In the genomic region with DNA sequence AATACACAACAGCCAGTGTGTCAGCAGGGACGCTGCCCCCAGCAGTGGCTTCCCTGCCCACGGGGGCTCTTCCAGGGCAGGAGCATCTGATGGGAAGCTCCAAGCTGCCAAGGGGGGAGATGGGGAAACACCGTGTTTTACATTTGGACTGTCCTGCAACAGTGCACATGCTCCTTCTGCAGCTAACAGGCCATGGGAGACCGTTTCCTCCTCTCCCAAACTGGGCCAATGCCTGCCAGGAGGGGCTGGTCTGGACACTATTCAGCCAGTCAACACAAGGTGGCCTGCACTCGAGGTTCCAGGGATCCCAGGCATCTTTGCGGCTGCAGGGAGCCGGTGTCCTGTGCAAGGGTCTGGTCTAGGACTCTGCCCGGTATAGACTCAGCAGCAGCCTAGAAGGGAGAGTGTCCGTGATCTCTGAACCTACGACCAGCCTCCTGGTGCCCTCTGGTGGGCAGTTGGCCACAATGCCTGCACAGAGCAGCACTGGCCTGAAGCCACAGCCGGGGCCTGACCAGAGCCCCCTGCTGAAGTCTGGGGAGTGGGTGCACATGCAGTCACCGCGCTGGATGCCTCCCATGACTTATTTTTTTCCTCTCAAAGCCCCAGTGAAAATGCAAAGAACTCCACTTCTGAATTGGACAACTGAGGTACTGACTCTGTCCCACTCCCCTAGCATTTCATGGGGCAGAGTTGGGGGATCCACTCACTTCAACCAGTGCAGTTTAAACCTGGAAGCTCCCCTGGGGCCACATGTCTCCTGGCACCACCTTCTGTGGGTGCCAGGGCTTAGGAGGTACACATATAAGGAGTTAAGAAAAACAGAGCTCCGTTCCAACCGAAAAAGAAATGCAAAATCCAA, we compare ENCODE assay signal across 9 cellular contexts. TPM values are rescaled to one million over a fixed set of nuclear protein-coding genes. Genes with fewer than 3 reads are reported as not detected.
DNase-seq lines count a peak whose midpoint lies in the region; ATAC-seq and TF ChIP-seq lines count a peak whose summit lies in the region.
"Had no signal": no experiment of that assay in that cellular context is flagged by ENCODE, and none has a peak within 500 bp of the region (broad histone marks: within the 10 kb centered on the region; RNA-seq: fewer than 3 reads in every experiment).

No MANE protein-coding gene starts in this region.

- DNase-seq in GDM1 (lab: John Stamatoyannopoulos, UW) (peak; percentile 11), HT-29 (ENCODE audit: low spot score) (peak; percentile 72), SK-N-DZ (ENCODE audit: low spot score) (peak; percentile 67), astrocyte of the cerebellum (ENCODE audit: low read depth) (peak; percentile 27), hepatocyte (ENCODE audit: low spot score) (peak; percentile 83), gastrocnemius medialis (peak in 1 of 2 donors; percentile 31), NCI-H187 treated with DMSO at 0.1 percent for 48 hours (lab: John Stamatoyannopoulos, UW) (no peak)

- no peaks in the 10 kb centered on the region for H3K36me3 ChIP-seq in hepatocyte (replicated peaks; ENCODE audit: insufficient read depth, low read depth)
- peaks cover 0 to 37% of the 10 kb centered on the region in 2 donors for H3K36me3 ChIP-seq in gastrocnemius medialis

- in situ Hi-C loops in astrocyte of the cerebellum (cut with HindIII; ENCODE audit: low sequenced_read_pairs): no loop called here
- in situ Hi-C loops in gastrocnemius medialis (cut with MboI; ENCODE audit: low sequenced_read_pairs in 4 of 4): no loop called here

- no peak overlapping the region for H3K27ac ChIP-seq in hepatocyte
- H3K27ac ChIP-seq in gastrocnemius medialis: no peak overlapping the region

- H4K20me1 ChIP-seq in hepatocyte (ENCODE audit: insufficient read depth, poor library complexity, severe bottlenecking): no peaks in the 10 kb centered on the region

- no peaks in the 10 kb centered on the region for H3K9me2 ChIP-seq in hepatocyte (replicated peaks; ENCODE audit: insufficient read depth)

- H3K79me2 ChIP-seq in hepatocyte: no peaks in the 10 kb centered on the region

- intact Hi-C loops in gastrocnemius medialis (cut with DNase I; ENCODE audit: low total_unique reads): no loop called here

- H3K9me3 ChIP-seq in hepatocyte (ENCODE audit: low read depth) (no peaks in the 10 kb centered on the region), gastrocnemius medialis (no peaks in the 10 kb centered on the region)

- H3K4me3 ChIP-seq in astrocyte of the cerebellum (ENCODE audit: low read depth, low read length) (no peak overlapping the region), hepatocyte (no peak overlapping the region), gastrocnemius medialis (no peak overlapping the region)

- no peak overlapping the region for H2AFZ ChIP-seq in hepatocyte

- H3K4me1 ChIP-seq in hepatocyte (ENCODE audit: insufficient read depth) (no peaks in the 10 kb centered on the region), gastrocnemius medialis (peaks cover 0 to 3% of the 10 kb centered on the region in 2 donors)

- peak; percentile 69 to 87 for ATAC-seq in gastrocnemius medialis
- ATAC-seq in HG02840 (IDR thresholded peaks at IDR 0.05; ENCODE audit: low FRiP score, unreplicated experiment): no peak

- no peak overlapping the region for H3K4me2 ChIP-seq in hepatocyte

- peak; percentile 88 for TF ChIP-seq CTCF in astrocyte of the cerebellum (IDR thresholded peaks at IDR 0.05; ENCODE audit: low read depth, low read length, missing control alignments)
- peak; percentile 77 for TF ChIP-seq CTCF in hepatocyte (IDR thresholded peaks at IDR 0.05; ENCODE audit: poor library complexity)
- TF ChIP-seq CTCF in gastrocnemius medialis (IDR thresholded peaks at IDR 0.05 in 4 of 5, conservative IDR thresholded peaks at IDR 0.05 in 1 of 5): peak; percentile 16 to 67 (median 45)

- 58% methylated on average over 15 of the region's 15 CpGs for WGBS in hepatocyte (ENCODE audit: low lambda C conversion rate, missing lambda C conversion rate)

- H3K27me3 ChIP-seq in hepatocyte: no peaks in the 10 kb centered on the region
- H3K27me3 ChIP-seq in gastrocnemius medialis: no peaks in the 10 kb centered on the region

- TF ChIP-seq POLR2A in gastrocnemius medialis (IDR thresholded peaks at IDR 0.05): no peak

RNA-seq across cellular contexts. Expression of a gene that starts 33.3 kb away (rescaled TPM):
- total RNA-seq in HT-29 (2014; rRNA removed; shearing (Covaris generic)): 107 and 120 TPM in 2 replicates
- polyA plus RNA-seq in SK-N-DZ (2014; cell fraction: cytosol; rRNA removed): 142 and 144 TPM in 2 replicates
- 80.6 and 91.5 TPM in 2 replicates for polyA plus RNA-seq in SK-N-DZ (2014; cell fraction: nucleus; rRNA removed)
- total RNA-seq in hepatocyte (42.1 and 56.9 TPM in 2 replicates), gastrocnemius medialis (10 to 100 TPM in 1 of 4 donors, 1 to 10 TPM in 3; 5.7 to 11.5 (median 7.8) TPM)
- polyA plus RNA-seq in hepatocyte: 22.5 and 25.1 TPM in 2 replicates

RNA-seq across cellular contexts. Expression of a gene that starts 34.1 kb away (rescaled TPM):
- total RNA-seq in HT-29 (2014; rRNA removed; shearing (Covaris generic)): not detected in 2 replicates
- polyA plus RNA-seq in SK-N-DZ (2014; cell fraction: cytosol; rRNA removed): not detected in 2 replicates
- polyA plus RNA-seq in SK-N-DZ (2014; cell fraction: nucleus; rRNA removed): not detected in 2 replicates
- total RNA-seq in hepatocyte: not detected in 2 replicates
- polyA plus RNA-seq in hepatocyte: not detected in 2 replicates
- total RNA-seq in gastrocnemius medialis: not detected
- polyA plus RNA-seq: adipose tissue had no signal
